Comparison of ENCODE assay signal across 20 cellular contexts in genomic region chr6:166637806-166638458, GRCh38. TPM values are rescaled to one million over a fixed set of nuclear protein-coding genes. Genes with fewer than 3 reads are reported as not detected.
"Had no signal": no experiment of that assay in that cellular context is flagged by ENCODE, and none has a peak within 500 bp of the region (broad histone marks: within the 10 kb centered on the region; RNA-seq: fewer than 3 reads in every experiment).

No MANE protein-coding gene starts in this region.

- H3K27ac ChIP-seq: breast epithelium, sigmoid colon, transverse colon had no signal

- H3K9me3 ChIP-seq: transverse colon had no signal

- H3K4me1 ChIP-seq: breast epithelium, sigmoid colon, transverse colon had no signal

- H3K9me3 Mint-ChIP-seq: activated B cell treated with CpG ODN at 0.5 μM for 24 hours; activated naive CD8-positive, alpha-beta T cell treated with anti-CD3 and anti-CD28 coated beads, Interleukin-2, amount 50 U/mL, for 24 hours; activated T-helper 2 cell treated with anti-CD3 and anti-CD28 coated beads, Interferon-gamma antibody, Interleukin-2, Interleukin-4, amounts not matched to agents 10 μg/mL and 5 μg/mL and 100 μg/mL, durations not matched to agents 14 hours and 24 hours and 36 hours; natural killer cell had no signal

- FAIRE-seq: colon, frontal cortex, islet of Langerhans, small intestine had no signal

- H3K4me3 ChIP-seq: breast epithelium, sigmoid colon, transverse colon had no signal

- H3K4me3 Mint-ChIP-seq: activated B cell treated with CpG ODN at 0.5 μM for 24 hours; activated CD8-positive, alpha-beta memory T cell treated with anti-CD3 and anti-CD28 coated beads, Interleukin-2, amount 10 ng/mL, durations not matched to agents 7 days and 5 days; activated CD8-positive, alpha-beta T cell treated with anti-CD3 and anti-CD28 coated beads, Interleukin-2, amount 10 ng/mL, durations not matched to agents 7 days and 5 days; activated naive CD4-positive, alpha-beta T cell treated with anti-CD3 and anti-CD28 coated beads, Interleukin-2, amount 50 U/mL, for 24 hours; activated naive CD8-positive, alpha-beta T cell treated with anti-CD3 and anti-CD28 coated beads, Interleukin-2, amount 50 U/mL, for 24 hours; natural killer cell had no signal

- H3K36me3 ChIP-seq: breast epithelium, sigmoid colon, transverse colon had no signal

- DNase-seq: activated B cell treated with CpG ODN at 0.5 μM for 24 hours; activated CD8-positive, alpha-beta memory T cell treated with anti-CD3 and anti-CD28 coated beads, Interleukin-2, amount 10 ng/mL, durations not matched to agents 7 days and 5 days; activated CD8-positive, alpha-beta T cell treated with anti-CD3 and anti-CD28 coated beads, Interleukin-2, amount 10 ng/mL, durations not matched to agents 7 days and 5 days; activated naive CD8-positive, alpha-beta T cell treated with anti-CD3 and anti-CD28 coated beads, Interleukin-2, amount 50 U/mL, for 24 hours; activated T-cell treated with anti-CD3 and anti-CD28 coated beads, Interleukin-2, amount 50 U/mL, for 48 hours; amygdala; effector CD8-positive, alpha-beta T cell; mesenchymal stem cell; natural killer cell; sigmoid colon; small intestine; stimulated activated CD4-positive, alpha-beta T cell treated with anti-CD3 and anti-CD28 coated beads, Interleukin-2, amount 100 ng/mL, for 24 hours; stimulated activated naive CD4-positive, alpha-beta T cell; transverse colon had no signal

- H3K27me3 ChIP-seq: breast epithelium, sigmoid colon had no signal

- H3K36me3 Mint-ChIP-seq: activated CD8-positive, alpha-beta memory T cell treated with anti-CD3 and anti-CD28 coated beads, Interleukin-2, amount 10 ng/mL, durations not matched to agents 7 days and 5 days; natural killer cell had no signal

- H3K27ac Mint-ChIP-seq: activated B cell treated with CpG ODN at 0.5 μM for 24 hours; activated CD8-positive, alpha-beta memory T cell treated with anti-CD3 and anti-CD28 coated beads, Interleukin-2, amount 10 ng/mL, durations not matched to agents 7 days and 5 days; activated CD8-positive, alpha-beta T cell treated with anti-CD3 and anti-CD28 coated beads, Interleukin-2, amount 10 ng/mL, durations not matched to agents 7 days and 5 days; activated naive CD4-positive, alpha-beta T cell treated with anti-CD3 and anti-CD28 coated beads, Interleukin-2, amount 50 U/mL, for 24 hours; activated naive CD8-positive, alpha-beta T cell treated with anti-CD3 and anti-CD28 coated beads, Interleukin-2, amount 50 U/mL, for 24 hours; activated T-helper 2 cell treated with anti-CD3 and anti-CD28 coated beads, Interferon-gamma antibody, Interleukin-2, Interleukin-4, amounts not matched to agents 10 μg/mL and 5 μg/mL and 100 μg/mL, durations not matched to agents 14 hours and 24 hours and 36 hours; natural killer cell had no signal

RNA-seq across cellular contexts. Expression of gene RAMACL, which starts 51.5 kb away (rescaled TPM):
- total RNA-seq: activated T-helper 2 cell treated with anti-CD3 and anti-CD28 coated beads, Interferon-gamma antibody, Interleukin-2, Interleukin-4, amounts not matched to agents 10 μg/mL and 5 μg/mL and 100 μg/mL, durations not matched to agents 14 hours and 24 hours and 36 hours had no signal
